Comparison of ENCODE assay signal across 19 cellular contexts in genomic region chr6:87146363-87146762, GRCh38. TPM values are rescaled to one million over a fixed set of nuclear protein-coding genes. Genes with fewer than 3 reads are reported as not detected.
DNase-seq lines count a peak whose midpoint lies in the region; ATAC-seq lines count a peak whose summit lies in the region.
"Had no signal": no experiment of that assay in that cellular context is flagged by ENCODE, and none has a peak within 500 bp of the region (broad histone marks: within the 10 kb centered on the region; RNA-seq: fewer than 3 reads in every experiment).

No MANE protein-coding gene starts in this region.

- peak overlapping the region; percentile 27 for H3K27ac Mint-ChIP-seq in stimulated activated memory B cell treated with anti-CD40 and anti-IgM and Interleukin-4, amounts not matched to agents 10 μg/mL and 1 μg/mL and 100 μg/mL, for 72 hours
- H3K27ac Mint-ChIP-seq: GM23338; progenitor cell of endocrine pancreas; T-helper 1 cell treated with Interleukin-12 subunit alpha and Interleukin-12 subunit beta and Interleukin-4 antibody, amounts not matched to agents 30 μg/mL and 1 μg/mL, for 36 hours had no signal

- peaks cover under 1% of the 10 kb centered on the region for H3K4me1 Mint-ChIP-seq in activated T-cell treated with anti-CD3 and anti-CD28 coated beads, Interleukin-2, amount 50 U/mL, for 4 hours (ENCODE audit: low read depth)
- peaks cover 11% of the 10 kb centered on the region for H3K4me1 Mint-ChIP-seq in stimulated activated memory B cell treated with anti-CD40 and anti-IgM and Interleukin-4, amounts not matched to agents 10 μg/mL and 1 μg/mL and 100 μg/mL, for 72 hours

- H3K9me3 Mint-ChIP-seq in activated T-cell treated with anti-CD3 and anti-CD28 coated beads, Interleukin-2, amount 50 U/mL, for 4 hours: no peaks in the 10 kb centered on the region
- H3K9me3 Mint-ChIP-seq in stimulated activated memory B cell treated with anti-CD40 and anti-IgM and Interleukin-4, amounts not matched to agents 10 μg/mL and 1 μg/mL and 100 μg/mL, for 72 hours: no peaks in the 10 kb centered on the region

- DNase-seq in activated T-cell treated with anti-CD3 and anti-CD28 coated beads, Interleukin-2, amount 50 U/mL, for 4 hours: no peak
- no peak for DNase-seq in activated T-cell treated with anti-CD3 and anti-CD28 coated beads, Interleukin-2, amount 50 U/mL, for 1 hour
- no peak for DNase-seq in stimulated activated CD4-positive, alpha-beta T cell treated with anti-CD3 and anti-CD28 coated beads, Interleukin-4, amount 100 ng/mL, for 24 hours
- no peak for DNase-seq in NCI-H446 (lab: John Stamatoyannopoulos, UW)
- no peak for DNase-seq in NCI-H510A (lab: John Stamatoyannopoulos, UW)
- DNase-seq: activated CD4-positive, alpha-beta T cell treated with anti-CD3 and anti-CD28 coated beads for 48 hours; activated effector memory CD4-positive, alpha-beta T cell treated with Interleukin-2 at 50 U/mL for 16 hours; Calu3; MG63; PC-9 had no signal

- H3K36me3 Mint-ChIP-seq in activated T-cell treated with anti-CD3 and anti-CD28 coated beads, Interleukin-2, amount 50 U/mL, for 4 hours (ENCODE audit: insufficient read depth): no peaks in the 10 kb centered on the region
- H3K36me3 Mint-ChIP-seq in stimulated activated memory B cell treated with anti-CD40 and anti-IgM and Interleukin-4, amounts not matched to agents 10 μg/mL and 1 μg/mL and 100 μg/mL, for 72 hours: no peaks in the 10 kb centered on the region

- no peak for ATAC-seq in activated T-cell treated with anti-CD3 and anti-CD28 coated beads, Interleukin-2, amount 50 U/mL, for 4 hours
- ATAC-seq in GM21717 (IDR thresholded peaks at IDR 0.05; ENCODE audit: unreplicated experiment) (peak; percentile 92), HG03175 (IDR thresholded peaks at IDR 0.05; ENCODE audit: unreplicated experiment) (peak; percentile 56)
- ATAC-seq in stimulated activated memory B cell treated with anti-CD40 and anti-IgM and Interleukin-4, amounts not matched to agents 10 μg/mL and 1 μg/mL and 100 μg/mL, for 72 hours: no peak
- ATAC-seq: GM23338 had no signal

- H3K4me3 Mint-ChIP-seq in activated T-cell treated with anti-CD3 and anti-CD28 coated beads, Interleukin-2, amount 50 U/mL, for 4 hours: peak overlapping the region; percentile 9
- H3K4me3 Mint-ChIP-seq in stimulated activated memory B cell treated with anti-CD40 and anti-IgM and Interleukin-4, amounts not matched to agents 10 μg/mL and 1 μg/mL and 100 μg/mL, for 72 hours: peak overlapping the region; percentile 39
- H3K4me3 Mint-ChIP-seq: GM23338; T-helper 1 cell treated with Interleukin-12 subunit alpha and Interleukin-12 subunit beta and Interleukin-4 antibody, amounts not matched to agents 30 μg/mL and 1 μg/mL, for 36 hours had no signal

- peaks cover 5% of the 10 kb centered on the region for H3K27me3 Mint-ChIP-seq in activated T-cell treated with anti-CD3 and anti-CD28 coated beads, Interleukin-2, amount 50 U/mL, for 4 hours (ENCODE audit: low read depth)
- no peaks in the 10 kb centered on the region for H3K27me3 Mint-ChIP-seq in stimulated activated memory B cell treated with anti-CD40 and anti-IgM and Interleukin-4, amounts not matched to agents 10 μg/mL and 1 μg/mL and 100 μg/mL, for 72 hours

RNA-seq across cellular contexts. Expression of gene ZNF292, which starts 9.0 kb away (rescaled TPM):
- total RNA-seq in activated T-cell treated with anti-CD3 and anti-CD28 coated beads, Interleukin-2, amount 50 U/mL, for 4 hours: 10 to 100 TPM; 26.5 to 46.3 (median 38.2) TPM

RNA-seq across cellular contexts. Expression of gene CGA, which starts 51.5 kb away (rescaled TPM):
- total RNA-seq in activated T-cell treated with anti-CD3 and anti-CD28 coated beads, Interleukin-2, amount 50 U/mL, for 4 hours: not detected
- total RNA-seq: A673, Calu3, GM23338, mucosa of gallbladder, PC-9, vagina had no signal

Comparison
In these comparisons a context has a peak if more than half of its experiments do, and no peak if none do; other contexts are left out.
1. ATAC-seq: peak in GM21717 (single experiment) and HG03175 (single experiment); none in activated T-cell treated with anti-CD3 and anti-CD28 coated beads, Interleukin-2, amount 50 U/mL, for 4 hours (0 of 2) and stimulated activated memory B cell treated with anti-CD40 and anti-IgM and Interleukin-4, amounts not matched to agents 10 μg/mL and 1 μg/mL and 100 μg/mL, for 72 hours (single experiment).